ENCODE assay signal across 19 cellular contexts in the genomic region with DNA sequence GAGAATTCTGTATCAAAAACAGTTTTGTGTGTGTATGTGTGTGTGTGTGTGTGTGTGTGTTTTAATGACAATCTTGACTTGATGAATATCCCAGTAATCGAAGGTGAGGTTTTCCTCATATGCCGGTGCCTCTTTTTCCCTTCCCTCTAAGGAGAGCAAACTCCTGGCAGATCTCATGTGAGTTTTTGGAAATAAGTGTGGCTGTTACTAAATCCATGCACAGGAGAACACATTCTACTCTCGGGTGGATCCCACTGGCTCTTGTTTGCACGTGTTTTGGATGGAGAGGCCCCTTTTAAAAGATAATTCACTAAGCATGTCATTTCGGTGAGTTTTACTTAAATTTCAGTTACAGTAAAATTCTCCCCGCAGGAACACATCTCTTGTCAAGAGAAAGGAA. TPM values are rescaled to one million over a fixed set of nuclear protein-coding genes. Genes with fewer than 3 reads are reported as not detected.
"Had no signal": no experiment of that assay in that cellular context is flagged by ENCODE, and none has a peak within 500 bp of the region (broad histone marks: within the 10 kb centered on the region; RNA-seq: fewer than 3 reads in every experiment).

No MANE protein-coding gene starts in this region.

- DNase-seq: effector CD4-positive, alpha-beta T cell; islet precursor cell; left cardiac atrium; left ventricle myocardium inferior; lower lobe of right lung; small intestine; stimulated activated CD4-positive, alpha-beta T cell treated with anti-CD3 and anti-CD28 coated beads, Interleukin-12 subunit alpha, Interleukin-12 subunit beta, amount 100 ng/mL, for 4 hours; stimulated activated naive CD4-positive, alpha-beta T cell; stomach; tibial artery; upper lobe of right lung had no signal

- ATAC-seq: esophagus mucosa, lower lobe of right lung had no signal

- H3K27ac ChIP-seq: coronary artery, left ventricle myocardium inferior, lower lobe of right lung, right atrium auricular region, stomach, suprapubic skin, tibial artery, upper lobe of right lung, vagina had no signal

- H3K4me1 ChIP-seq: lower lobe of right lung, right atrium auricular region, stomach, upper lobe of right lung, vagina had no signal

- H3K27me3 ChIP-seq: right atrium auricular region, suprapubic skin, vagina had no signal

- H3K4me1 Mint-ChIP-seq: memory B cell had no signal

- H3K36me3 Mint-ChIP-seq: memory B cell had no signal

- H3K36me3 ChIP-seq: left ventricle myocardium inferior, lower lobe of right lung, right atrium auricular region, stomach, suprapubic skin, tibial artery, upper lobe of right lung, vagina had no signal

- H3K4me3 Mint-ChIP-seq: memory B cell, nephron progenitor cell had no signal

- H3K9me3 ChIP-seq: left ventricle myocardium inferior, lower lobe of right lung, right atrium auricular region, stomach, suprapubic skin, tibial artery, upper lobe of right lung, vagina had no signal

- H3K27ac Mint-ChIP-seq: memory B cell, nephron progenitor cell had no signal

- H3K9me3 Mint-ChIP-seq: memory B cell, nephron progenitor cell had no signal

- H3K4me3 ChIP-seq: coronary artery, left ventricle myocardium inferior, lower lobe of right lung, right atrium auricular region, stomach, suprapubic skin, tibial artery, upper lobe of right lung, vagina had no signal

RNA-seq across cellular contexts. Expression of gene CEBPA, which starts 42.3 kb away (rescaled TPM):
- polyA plus RNA-seq: fibroblast of lung had no signal
